Comparison of ENCODE assay signal across 26 cellular contexts in genomic region chr7:24885716-24886115, GRCh38.
DNase-seq lines count a peak whose midpoint lies in the region; ATAC-seq, FAIRE-seq and TF ChIP-seq lines count a peak whose summit lies in the region.
"Had no signal": no experiment of that assay in that cellular context is flagged by ENCODE, and none has a peak within 500 bp of the region (broad histone marks: within the 10 kb centered on the region; RNA-seq: fewer than 3 reads in every experiment).

No MANE protein-coding gene starts in this region.

- CTCF ChIA-PET in activated CD8-positive, alpha-beta T cell treated with anti-CD3 and anti-CD28 coated beads for 36 hours (lab: Charles Lee) = interaction anchor here (0.9 to 1.5 kb wide), 6 partner anchors 10 to 74 kb away, joined by 3 to 6 read pairs (median 4); no protein-coding TSS in a partner anchor
- CTCF ChIA-PET in activated CD8-positive, alpha-beta T cell treated with anti-CD3 and anti-CD28 coated beads, Interleukin-2, amount 10 ng/mL, durations not matched to agents 7 days and 5 days (lab: Charles Lee) = interaction anchor here (1.0 to 3.4 kb wide), 4 partner anchors 10 to 206 kb away, joined by 3 to 12 read pairs (median 3); no protein-coding TSS in a partner anchor
- CTCF ChIA-PET in endothelial cell of umbilical vein (lab: Charles Lee) = interaction anchor here (1.0 to 5.1 kb wide), 12 partner anchors 8 to 184 kb away, joined by 3 to 32 read pairs (median 3); partner anchors contain the start of gene OSBPL3

- ATAC-seq in activated CD8-positive, alpha-beta T cell treated with anti-CD3 and anti-CD28 coated beads for 36 hours = no peak
- ATAC-seq in activated CD8-positive, alpha-beta T cell treated with anti-CD3 and anti-CD28 coated beads, Interleukin-2, amount 10 ng/mL, durations not matched to agents 7 days and 5 days = no peak
- ATAC-seq in HG03280 (IDR thresholded peaks at IDR 0.05; ENCODE audit: unreplicated experiment) = no peak
- ATAC-seq: GM12878, Panc1 had no signal

- H3K4me3 ChIP-seq in WERI-Rb-1 (ENCODE audit: low read depth, low read length) = no peak overlapping the region
- peak overlapping the region in 1 of 3 experiments; percentile 8 for H3K4me3 ChIP-seq in endothelial cell of umbilical vein (replicated peaks in 1 of 3; ENCODE audit: insufficient read depth in 1 of 3, low read depth in 1 of 3, low read length in 3 of 3)
- H3K4me3 ChIP-seq: GM12878 had no signal

- no peak for TF ChIP-seq CTCF in activated CD8-positive, alpha-beta T cell treated with anti-CD3 and anti-CD28 coated beads for 36 hours (IDR thresholded peaks at IDR 0.05)
- TF ChIP-seq CTCF in WERI-Rb-1 (IDR thresholded peaks at IDR 0.05; ENCODE audit: low read depth, low read length) (no peak), endothelial cell of umbilical vein (IDR thresholded peaks at IDR 0.05; ENCODE audit: extremely low read depth in 1 of 2, insufficient read depth in 1 of 2, low read depth in 1 of 2, low read length in 2 of 2) (no peak), GM13976 (IDR thresholded peaks at IDR 0.05; ENCODE audit: borderline replicate concordance, control extremely low read depth, extremely low read depth, insufficient read depth, missing control alignments) (no peak)

- POLR2A ChIA-PET in activated CD8-positive, alpha-beta T cell treated with anti-CD3 and anti-CD28 coated beads for 36 hours (lab: Charles Lee) = interaction anchor here (0.7 kb wide), 1 partner anchor 14 kb away, joined by 3 read pairs; no protein-coding TSS in a partner anchor
- POLR2A ChIA-PET in activated CD8-positive, alpha-beta T cell treated with anti-CD3 and anti-CD28 coated beads, Interleukin-2, amount 10 ng/mL, durations not matched to agents 7 days and 5 days (lab: Charles Lee) = no interaction called here
- POLR2A ChIA-PET in endothelial cell of umbilical vein (lab: Charles Lee) = interaction anchor here (0.6 kb wide), 1 partner anchor 74 kb away, joined by 5 read pairs; no protein-coding TSS in a partner anchor

- no peaks in the 10 kb centered on the region for H3K9me3 ChIP-seq in WERI-Rb-1 (ENCODE audit: severe bottlenecking)
- no peaks in the 10 kb centered on the region for H3K9me3 ChIP-seq in endothelial cell of umbilical vein (replicated peaks; ENCODE audit: control insufficient read depth, insufficient read depth, low read length)

- H3K79me2 ChIP-seq in endothelial cell of umbilical vein (ENCODE audit: control insufficient read depth, insufficient read depth, low read length) = peaks cover 3% of the 10 kb centered on the region

- H4K20me1 ChIP-seq in endothelial cell of umbilical vein (replicated peaks; ENCODE audit: control insufficient read depth, extremely low read depth, insufficient read depth, low read length) = no peaks in the 10 kb centered on the region

- peak overlapping the region; percentile 36 for H3K27ac Mint-ChIP-seq in activated CD8-positive, alpha-beta T cell treated with anti-CD3 and anti-CD28 coated beads for 36 hours
- no peak overlapping the region for H3K27ac Mint-ChIP-seq in activated CD8-positive, alpha-beta T cell treated with anti-CD3 and anti-CD28 coated beads, Interleukin-2, amount 10 ng/mL, durations not matched to agents 7 days and 5 days

- peaks cover 57% of the 10 kb centered on the region for H3K4me1 Mint-ChIP-seq in activated CD8-positive, alpha-beta T cell treated with anti-CD3 and anti-CD28 coated beads for 36 hours (ENCODE audit: low read depth)
- peaks cover 21% of the 10 kb centered on the region for H3K4me1 Mint-ChIP-seq in activated CD8-positive, alpha-beta T cell treated with anti-CD3 and anti-CD28 coated beads, Interleukin-2, amount 10 ng/mL, durations not matched to agents 7 days and 5 days (ENCODE audit: low read depth)

- no peak overlapping the region for H3K4me3 Mint-ChIP-seq in activated CD8-positive, alpha-beta T cell treated with anti-CD3 and anti-CD28 coated beads for 36 hours
- no peak overlapping the region for H3K4me3 Mint-ChIP-seq in activated CD8-positive, alpha-beta T cell treated with anti-CD3 and anti-CD28 coated beads, Interleukin-2, amount 10 ng/mL, durations not matched to agents 7 days and 5 days
- H3K4me3 Mint-ChIP-seq: CD4-positive, alpha-beta memory T cell had no signal

- H3K9me3 Mint-ChIP-seq in activated CD8-positive, alpha-beta T cell treated with anti-CD3 and anti-CD28 coated beads for 36 hours = no peaks in the 10 kb centered on the region
- H3K9me3 Mint-ChIP-seq in activated CD8-positive, alpha-beta T cell treated with anti-CD3 and anti-CD28 coated beads, Interleukin-2, amount 10 ng/mL, durations not matched to agents 7 days and 5 days (ENCODE audit: insufficient read depth) = no peaks in the 10 kb centered on the region
- H3K9me3 Mint-ChIP-seq: CD4-positive, alpha-beta memory T cell had no signal

- dilution Hi-C loops in endothelial cell of umbilical vein (cut with MboI; ENCODE audit: extremely low pct_ligation_motif_present, low sequenced_read_pairs) = no loop called here

- no peaks in the 10 kb centered on the region for H3K27me3 ChIP-seq in WERI-Rb-1 (ENCODE audit: insufficient read depth, low read depth, severe bottlenecking)
- no peaks in the 10 kb centered on the region for H3K27me3 ChIP-seq in endothelial cell of umbilical vein (ENCODE audit: control insufficient read depth in 2 of 2, insufficient read depth in 2 of 2, low read length in 2 of 2)

- H2AFZ ChIP-seq in endothelial cell of umbilical vein (ENCODE audit: low read depth, low read length) = no peak overlapping the region

- no TSS peak for BruUV-seq in endothelial cell of umbilical vein (replicated peaks; lab: Mats Ljungman, UMichigan)

- H3K27ac ChIP-seq in WERI-Rb-1 (0 out of 2 replicates have a peak overlapping the region, but pooled peaks have one; percentile 13), endothelial cell of umbilical vein (ENCODE audit: insufficient read depth, low read depth, low read length) (peak overlapping the region; percentile 25)
- H3K27ac ChIP-seq: RWPE1 had no signal

- H3K36me3 Mint-ChIP-seq in activated CD8-positive, alpha-beta T cell treated with anti-CD3 and anti-CD28 coated beads for 36 hours (ENCODE audit: low read depth) = peaks cover 40% of the 10 kb centered on the region
- H3K36me3 Mint-ChIP-seq in activated CD8-positive, alpha-beta T cell treated with anti-CD3 and anti-CD28 coated beads, Interleukin-2, amount 10 ng/mL, durations not matched to agents 7 days and 5 days (ENCODE audit: low read depth) = peaks cover 56% of the 10 kb centered on the region

- no peak for DNase-seq in activated CD8-positive, alpha-beta T cell treated with anti-CD3 and anti-CD28 coated beads for 36 hours
- no peak for DNase-seq in activated CD8-positive, alpha-beta T cell treated with anti-CD3 and anti-CD28 coated beads, Interleukin-2, amount 10 ng/mL, durations not matched to agents 7 days and 5 days
- DNase-seq in EH (ENCODE audit: low read depth) = peak; percentile 40
- no peak for DNase-seq in WERI-Rb-1
- peak; percentile 51 for DNase-seq in endothelial cell of umbilical vein (ENCODE audit: low read depth, low spot score)
- DNase-seq in GM13976 (ENCODE audit: low spot score) = no peak
- no peak for DNase-seq in HK-2 (ENCODE audit: unreplicated experiment)
- DNase-seq: 8988T; C1 segment of cervical spinal cord; CD4-positive, alpha-beta memory T cell; COR-L47; GDM1; Kasumi-1; NCI-H1105; NCI-H1436 treated with DMSO at 0.1 percent for 48 hours; NCI-H187 treated with DMSO at 0.1 percent for 48 hours; NCI-H2171 treated with DMSO at 0.1 percent for 48 hours; NCI-H446 treated with DMSO at 0.1 percent for 48 hours; NCI-H526; SHP77 had no signal

- no peak overlapping the region for H3K9ac ChIP-seq in endothelial cell of umbilical vein (replicated peaks; ENCODE audit: extremely low read depth, insufficient read depth, low read length)

- no peak for TF ChIP-seq POLR2A in endothelial cell of umbilical vein (IDR thresholded peaks at IDR 0.05; ENCODE audit: low read depth, low read length)

- in situ Hi-C loops in GM13976 (cut with MboI; ENCODE audit: low sequenced_read_pairs, unreplicated experiment) = no loop called here

- H3K36me3 ChIP-seq in WERI-Rb-1 = no peaks in the 10 kb centered on the region
- H3K36me3 ChIP-seq in endothelial cell of umbilical vein (ENCODE audit: control insufficient read depth in 2 of 2, extremely low read depth in 1 of 2, insufficient read depth in 2 of 2, low read length in 2 of 2) = no peaks in the 10 kb centered on the region

- no peaks in the 10 kb centered on the region for H3K9me1 ChIP-seq in endothelial cell of umbilical vein (replicated peaks; ENCODE audit: control insufficient read depth, extremely low read depth, insufficient read depth, low read length)

- intact Hi-C loops in activated CD8-positive, alpha-beta T cell treated with anti-CD3 and anti-CD28 coated beads for 36 hours (cut with micrococcal nuclease) = no loop called here
- intact Hi-C loops in endothelial cell of umbilical vein (cut with micrococcal nuclease) = loop anchor here (1.0 to 2.0 kb wide), 3 partner anchors 22 to 95 kb away; partner anchors contain the start of gene OSBPL3

- peak overlapping the region; percentile 78 for H3K4me2 ChIP-seq in endothelial cell of umbilical vein (ENCODE audit: insufficient read depth, low read length)

- FAIRE-seq in endothelial cell of umbilical vein (lab: Jason Lieb, UNC) = peak; percentile 74
- FAIRE-seq: GM12878, H54, HepG2 had no signal

- H3K27me3 Mint-ChIP-seq in activated CD8-positive, alpha-beta T cell treated with anti-CD3 and anti-CD28 coated beads for 36 hours = no peaks in the 10 kb centered on the region
- no peaks in the 10 kb centered on the region for H3K27me3 Mint-ChIP-seq in activated CD8-positive, alpha-beta T cell treated with anti-CD3 and anti-CD28 coated beads, Interleukin-2, amount 10 ng/mL, durations not matched to agents 7 days and 5 days (ENCODE audit: low read depth)
- H3K27me3 Mint-ChIP-seq: CD4-positive, alpha-beta memory T cell had no signal

- H3K4me1 ChIP-seq in endothelial cell of umbilical vein (ENCODE audit: control insufficient read depth, extremely low read depth, insufficient read depth, low read length) = peaks cover 52% of the 10 kb centered on the region

TF ChIP-seq in endothelial cell of umbilical vein, 7 proteins besides CTCF, POLR2A, EP300 and RAD21:
- TF ChIP-seq MAX (IDR thresholded peaks at IDR 0.05; ENCODE audit: insufficient read depth, insufficient read length) = no peak
- no peak for TF ChIP-seq MYC (IDR thresholded peaks at IDR 0.05; ENCODE audit: low read depth, low read length)
- TF ChIP-seq FOS (IDR thresholded peaks at IDR 0.05; ENCODE audit: borderline replicate concordance, insufficient read depth, low read length) = peak; percentile 57
- TF ChIP-seq EZH2 (IDR thresholded peaks at IDR 0.05; ENCODE audit: borderline replicate concordance, low read depth, low read length, severe bottlenecking) = no peak
- peak; percentile 35 for TF ChIP-seq JUN (IDR thresholded peaks at IDR 0.05; ENCODE audit: borderline replicate concordance, insufficient read depth, insufficient read length, low read depth)
- TF ChIP-seq POLR2AphosphoS5 (IDR thresholded peaks at IDR 0.05; ENCODE audit: insufficient read depth, low read depth, low read length) = no peak
- TF ChIP-seq GATA2 (IDR thresholded peaks at IDR 0.05; ENCODE audit: insufficient read depth, insufficient read length, low read depth, low read length) = peak; percentile 94
TF ChIP-seq in endothelial cell of umbilical vein: peak in this region for 3.

Comparison
In these comparisons a context has a peak if more than half of its experiments do, and no peak if none do; other contexts are left out.
1. DNase-seq: peak in EH (single experiment) and endothelial cell of umbilical vein (single experiment); none in activated CD8-positive, alpha-beta T cell treated with anti-CD3 and anti-CD28 coated beads for 36 hours (single experiment), activated CD8-positive, alpha-beta T cell treated with anti-CD3 and anti-CD28 coated beads, Interleukin-2, amount 10 ng/mL, durations not matched to agents 7 days and 5 days (single experiment), WERI-Rb-1 (single experiment), GM13976 (single experiment) and HK-2 (single experiment).